ENCODE assay signal across 17 cellular contexts in the genomic region with DNA sequence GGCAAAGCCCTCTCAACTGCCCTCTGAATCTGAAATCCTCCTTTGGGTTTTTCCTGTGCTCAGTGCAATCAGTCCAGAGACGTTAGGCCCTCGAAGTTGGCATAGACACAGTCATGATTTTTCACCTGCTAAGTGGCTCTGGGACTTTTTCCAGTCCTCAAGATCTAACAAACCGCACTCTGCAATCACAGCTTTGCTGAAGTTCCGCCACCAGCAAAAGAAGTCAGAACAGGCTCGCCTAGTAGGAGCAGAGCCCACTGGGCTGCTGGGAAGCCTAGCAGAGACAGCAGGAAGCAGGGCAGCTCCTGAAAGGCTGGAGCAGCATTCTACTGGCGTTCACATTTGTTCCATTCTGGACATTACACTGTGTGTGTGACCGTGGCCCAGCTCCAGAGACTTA.
DNase-seq lines count a peak whose midpoint lies in the region; ATAC-seq, FAIRE-seq and TF ChIP-seq lines count a peak whose summit lies in the region.
"Had no signal": no experiment of that assay in that cellular context is flagged by ENCODE, and none has a peak within 500 bp of the region (broad histone marks: within the 10 kb centered on the region; RNA-seq: fewer than 3 reads in every experiment).

No MANE protein-coding gene starts in this region.

- no peaks in the 10 kb centered on the region for H3K36me3 Mint-ChIP-seq in astrocyte (ENCODE audit: low read depth, unreplicated experiment)
- H3K36me3 Mint-ChIP-seq: CD4-positive, CD25-positive, alpha-beta regulatory T cell; IgD-negative memory B cell had no signal

- H3K4me2 ChIP-seq in PC-3 (ENCODE audit: low read length) (peak overlapping the region; percentile 71), astrocyte (ENCODE audit: low read length) (no peak overlapping the region), mesenchymal stem cell (ENCODE audit: low read length, poor library complexity, severe bottlenecking) (no peak overlapping the region), HepG2 (ENCODE audit: low read depth, low read length) (no peak overlapping the region)

- no peak for ATAC-seq in PC-3
- peak; percentile 91 for ATAC-seq in upper lobe of right lung
- no peak for ATAC-seq in HepG2
- no peak for ATAC-seq in HG03571 (IDR thresholded peaks at IDR 0.05; ENCODE audit: unreplicated experiment)

- no peak for TF ChIP-seq RAD21 in HepG2 (CRISPR knock-in tag; IDR thresholded peaks at IDR 0.05)

- H3K14ac ChIP-seq in mesenchymal stem cell (ENCODE audit: low read length in 2 of 2): no peak overlapping the region

- no TSS peak for BruUV-seq in PC-3 (replicated peaks; lab: Mats Ljungman, UMichigan)
- no TSS peak for BruUV-seq in HepG2 (replicated peaks; lab: Mats Ljungman, UMichigan)

- POLR2A ChIA-PET in PC-3 (lab: Charles Lee; ENCODE audit: unreplicated experiment): no interaction called here
- POLR2A ChIA-PET in HepG2 (lab: Yijun Ruan, JAX): no interaction called here

- H2AK5ac ChIP-seq in mesenchymal stem cell (ENCODE audit: low read length, severe bottlenecking): no peak overlapping the region

- H3K9me3 Mint-ChIP-seq in astrocyte (ENCODE audit: unreplicated experiment): no peaks in the 10 kb centered on the region
- H3K9me3 Mint-ChIP-seq: CD4-positive, CD25-positive, alpha-beta regulatory T cell had no signal

- no peak for FAIRE-seq in astrocyte (lab: Jason Lieb, UNC)
- no peak for FAIRE-seq in HepG2 (lab: Jason Lieb, UNC)
- FAIRE-seq: RCC 7860 had no signal

- no peak overlapping the region for H3K4ac ChIP-seq in mesenchymal stem cell (ENCODE audit: low read depth in 1 of 2, low read length in 2 of 2)

- H4K8ac ChIP-seq in mesenchymal stem cell (ENCODE audit: low read length): no peak overlapping the region

- H3K27me3 ChIP-seq in PC-3 (ENCODE audit: low read length): no peaks in the 10 kb centered on the region
- no peaks in the 10 kb centered on the region for H3K27me3 ChIP-seq in astrocyte (ENCODE audit: insufficient read depth, low read length)
- H3K27me3 ChIP-seq in mesenchymal stem cell (ENCODE audit: control insufficient read depth in 1 of 2, insufficient read depth in 1 of 2, low read length in 2 of 2): peaks cover 35 to 65% of the 10 kb centered on the region in 2 experiments
- H3K27me3 ChIP-seq in upper lobe of right lung: no peaks in the 10 kb centered on the region
- H3K27me3 ChIP-seq in Peyer's patch: no peaks in the 10 kb centered on the region
- peaks cover 3 to 30% of the 10 kb centered on the region in 2 experiments; a peak in 3 of 5 replicates for H3K27me3 ChIP-seq in HepG2 (ENCODE audit: control insufficient read depth in 1 of 2, insufficient read depth in 2 of 2, low read length in 2 of 2)

- CTCF ChIA-PET in PC-3 (lab: Charles Lee) (no interaction called here), HepG2 (lab: Yijun Ruan, JAX; ENCODE audit: low intra/inter-chr PET ratio, low total read pairs) (no interaction called here)

- peaks cover 4% of the 10 kb centered on the region for H3F3A ChIP-seq in PC-3 (ENCODE audit: low read length, unreplicated experiment)

- H3K4me1 ChIP-seq in PC-3 (ENCODE audit: insufficient read depth, low read length) (peaks cover 29% of the 10 kb centered on the region), astrocyte (ENCODE audit: insufficient read depth, low read length) (peaks cover 8% of the 10 kb centered on the region), mesenchymal stem cell (ENCODE audit: control insufficient read depth, insufficient read depth, low read depth, low read length) (no peaks in the 10 kb centered on the region), upper lobe of right lung (peaks cover 3% of the 10 kb centered on the region), Peyer's patch (no peaks in the 10 kb centered on the region), HepG2 (ENCODE audit: insufficient read depth, low read length) (no peaks in the 10 kb centered on the region)

- H3K9ac ChIP-seq in PC-3 (ENCODE audit: low read length) (peak overlapping the region; percentile 55; the same call in 1 of the 2 replicates), astrocyte (ENCODE audit: low read length) (no peak overlapping the region), mesenchymal stem cell (ENCODE audit: low read length) (peak overlapping the region; percentile 21), HepG2 (ENCODE audit: insufficient read depth, low read depth, low read length) (no peak overlapping the region)

- H3K4me1 Mint-ChIP-seq in astrocyte (ENCODE audit: low read depth, unreplicated experiment): peaks cover 8% of the 10 kb centered on the region
- H3K4me1 Mint-ChIP-seq: CD4-positive, CD25-positive, alpha-beta regulatory T cell; IgD-negative memory B cell had no signal

- no peak overlapping the region for H3K4me3 Mint-ChIP-seq in astrocyte (ENCODE audit: unreplicated experiment)
- H3K4me3 Mint-ChIP-seq: CD4-positive, CD25-positive, alpha-beta regulatory T cell; IgD-negative memory B cell had no signal

- in situ Hi-C loops in HepG2 (cut with HindIII; ENCODE audit: extremely low pct_ligation_motif_present, low pct_unique_long_range_greater_than_20kb): no loop called here

- peaks cover 1% of the 10 kb centered on the region for H3K27me3 Mint-ChIP-seq in astrocyte (ENCODE audit: low read depth, unreplicated experiment)
- H3K27me3 Mint-ChIP-seq: CD4-positive, CD25-positive, alpha-beta regulatory T cell; IgD-negative memory B cell had no signal

- WGBS in mesenchymal stem cell: 84% methylated on average over 7 of the region's 7 CpGs
- 14% methylated on average over 5 of the region's 7 CpGs for WGBS in HepG2 (ENCODE audit: low lambda C conversion rate)

- TF ChIP-seq EP300 in HepG2 (IDR thresholded peaks at IDR 0.05; ENCODE audit: low read depth in 2 of 2, low read length in 2 of 2): no peak
- TF ChIP-seq EP300 in HepG2 (CRISPR knock-in tag; IDR thresholded peaks at IDR 0.05; ENCODE audit: borderline replicate concordance): no peak

- H4K20me1 ChIP-seq in PC-3 (ENCODE audit: low read length) (no peaks in the 10 kb centered on the region), astrocyte (ENCODE audit: insufficient read depth, low read length) (no peaks in the 10 kb centered on the region), HepG2 (ENCODE audit: insufficient read depth, low read length) (no peaks in the 10 kb centered on the region)

- no peak for DNase-seq in PC-3
- DNase-seq in astrocyte (ENCODE audit: low read depth): peak; percentile 4
- DNase-seq in mesenchymal stem cell: no peak
- peak; percentile 67 for DNase-seq in upper lobe of right lung
- DNase-seq in Peyer's patch: no peak
- no peak for DNase-seq in HepG2 (ENCODE audit: low spot score)
- DNase-seq: CD4-positive, CD25-positive, alpha-beta regulatory T cell; GF-D8; NCI-H1105 treated with DMSO at 0.1 percent for 48 hours; NCI-H2029 treated with DMSO at 0.1 percent for 48 hours; NCI-H226; NCI-H524; NCI-H774; SHP77 had no signal

- H3K9me3 ChIP-seq in PC-3 (ENCODE audit: low read length) (no peaks in the 10 kb centered on the region), astrocyte (ENCODE audit: insufficient read depth, low read depth, low read length) (no peaks in the 10 kb centered on the region), mesenchymal stem cell (ENCODE audit: control insufficient read depth, low read length) (no peaks in the 10 kb centered on the region), upper lobe of right lung (no peaks in the 10 kb centered on the region), Peyer's patch (no peaks in the 10 kb centered on the region), HepG2 (ENCODE audit: low read length) (no peaks in the 10 kb centered on the region)

- H3K4me3 ChIP-seq in PC-3 (ENCODE audit: low read length) (no peak overlapping the region), astrocyte (ENCODE audit: insufficient read depth, low read depth, low read length) (no peak overlapping the region), mesenchymal stem cell (ENCODE audit: insufficient read depth in 1 of 2, low read depth in 1 of 2, low read length in 2 of 2) (no peak overlapping the region), upper lobe of right lung (no peak overlapping the region), Peyer's patch (no peak overlapping the region), HepG2 (replicated peaks in 1 of 3; ENCODE audit: insufficient read depth in 1 of 3, low read depth in 2 of 3, low read length in 3 of 3) (no peak overlapping the region)

- H3K27ac ChIP-seq in PC-3 (ENCODE audit: low read length) (peak overlapping the region; percentile 90), astrocyte (ENCODE audit: low read depth, low read length) (no peak overlapping the region), mesenchymal stem cell (ENCODE audit: low read length, poor library complexity, severe bottlenecking) (no peak overlapping the region), upper lobe of right lung (no peak overlapping the region), Peyer's patch (no peak overlapping the region), HepG2 (ENCODE audit: extremely low read length, insufficient read depth, low read length) (no peak overlapping the region)

- no peak for TF ChIP-seq CTCF in PC-3 (conservative IDR thresholded peaks at IDR 0.05; ENCODE audit: low read depth, low read length)
- TF ChIP-seq CTCF in astrocyte (IDR thresholded peaks at IDR 0.05; ENCODE audit: insufficient read depth, low read depth, low read length): no peak
- TF ChIP-seq CTCF in upper lobe of right lung (IDR thresholded peaks at IDR 0.05): no peak
- TF ChIP-seq CTCF in Peyer's patch (IDR thresholded peaks at IDR 0.05): no peak
- no peak for TF ChIP-seq CTCF in HepG2 (CRISPR knock-in tag; IDR thresholded peaks at IDR 0.05)

- H3K79me2 ChIP-seq in PC-3 (ENCODE audit: low read length) (no peaks in the 10 kb centered on the region), astrocyte (ENCODE audit: insufficient read depth, low read length) (no peaks in the 10 kb centered on the region), HepG2 (ENCODE audit: insufficient read depth, low read length) (no peaks in the 10 kb centered on the region)

- H2BK120ac ChIP-seq in mesenchymal stem cell (ENCODE audit: low read depth, low read length): no peak overlapping the region

- no peak overlapping the region for H2BK12ac ChIP-seq in mesenchymal stem cell (ENCODE audit: low read length in 2 of 2)

- H3K79me1 ChIP-seq in mesenchymal stem cell (replicated peaks; ENCODE audit: low read length, poor library complexity, severe bottlenecking): no peaks in the 10 kb centered on the region

- no peak overlapping the region for H2BK15ac ChIP-seq in mesenchymal stem cell (ENCODE audit: low read depth, poor library complexity, severe bottlenecking)

- no peak overlapping the region for H2BK5ac ChIP-seq in mesenchymal stem cell (ENCODE audit: low read depth, low read length, poor library complexity, severe bottlenecking)

- intact Hi-C loops in PC-3 (cut with micrococcal nuclease): no loop called here
- intact Hi-C loops in upper lobe of right lung (cut with DNase I): no loop called here
- intact Hi-C loops in HepG2 (cut with micrococcal nuclease; ENCODE audit: unreplicated experiment): no loop called here

- no peak overlapping the region for H3K23ac ChIP-seq in mesenchymal stem cell (ENCODE audit: low read length in 2 of 2)

- H3K18ac ChIP-seq in mesenchymal stem cell (ENCODE audit: low read depth in 1 of 2, low read length in 2 of 2): no peak overlapping the region

- no peaks in the 10 kb centered on the region for H3K9me2 ChIP-seq in PC-3 (replicated peaks; ENCODE audit: low read length)

- H4K91ac ChIP-seq in mesenchymal stem cell (ENCODE audit: low read length): no peak overlapping the region

- no peak overlapping the region for H2AFZ ChIP-seq in PC-3 (ENCODE audit: low read length)
- no peak overlapping the region for H2AFZ ChIP-seq in astrocyte (ENCODE audit: low read depth, low read length)
- no peak overlapping the region for H2AFZ ChIP-seq in mesenchymal stem cell (ENCODE audit: low read depth, low read length)
- no peak overlapping the region for H2AFZ ChIP-seq in HepG2 (ENCODE audit: low read length)

- H3K36me3 ChIP-seq in PC-3 (ENCODE audit: low read depth, low read length): no peaks in the 10 kb centered on the region
- no peaks in the 10 kb centered on the region for H3K36me3 ChIP-seq in astrocyte (ENCODE audit: insufficient read depth, low read length)
- no peaks in the 10 kb centered on the region for H3K36me3 ChIP-seq in mesenchymal stem cell (ENCODE audit: control insufficient read depth in 1 of 2, insufficient read depth in 2 of 2, low read depth in 1 of 2, low read length in 2 of 2)
- no peaks in the 10 kb centered on the region for H3K36me3 ChIP-seq in upper lobe of right lung
- H3K36me3 ChIP-seq in Peyer's patch: no peaks in the 10 kb centered on the region
- H3K36me3 ChIP-seq in HepG2 (replicated peaks in 1 of 2; ENCODE audit: control insufficient read depth in 1 of 2, insufficient read depth in 2 of 2, low read length in 2 of 2): no peaks in the 10 kb centered on the region

- TF ChIP-seq POLR2A in Peyer's patch (IDR thresholded peaks at IDR 0.05) (no peak), HepG2 (IDR thresholded peaks at IDR 0.05; ENCODE audit: insufficient read depth in 1 of 2, low read depth in 2 of 2, low read length in 2 of 2) (no peak)

- no peak overlapping the region for H3K27ac Mint-ChIP-seq in astrocyte (ENCODE audit: unreplicated experiment)
- H3K27ac Mint-ChIP-seq: CD4-positive, CD25-positive, alpha-beta regulatory T cell; IgD-negative memory B cell had no signal

Comparison
In these comparisons a context has a peak if more than half of its experiments do, and no peak if none do; other contexts are left out.
1. DNase-seq: peak in astrocyte (single experiment) and upper lobe of right lung (single experiment); none in PC-3 (single experiment), mesenchymal stem cell (single experiment), Peyer's patch (0 of 3) and HepG2 (single experiment).
2. H3K9ac ChIP-seq: peak in PC-3 (single experiment) and mesenchymal stem cell (single experiment); none in astrocyte (single experiment) and HepG2 (single experiment).